ENCODE assay signal across 38 cellular contexts in the genomic region with DNA sequence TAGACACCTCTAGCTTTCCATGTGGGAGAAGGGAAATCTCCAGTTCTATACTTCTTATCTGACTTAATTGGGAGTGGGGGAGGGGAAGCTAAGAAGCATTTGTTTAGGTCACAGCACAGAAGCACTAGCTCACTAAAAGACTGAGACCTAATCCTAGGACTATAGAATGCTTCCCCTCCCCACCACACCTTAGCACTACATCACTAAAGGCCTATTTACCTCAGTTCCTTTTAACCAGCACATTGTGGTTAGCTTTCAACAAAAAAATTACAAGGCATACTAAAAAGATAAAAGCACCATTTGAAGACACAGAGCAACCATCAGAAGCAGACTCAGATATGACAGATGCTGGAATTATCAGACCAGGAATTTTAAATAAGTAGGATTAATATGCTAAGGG. TPM values are rescaled to one million over a fixed set of nuclear protein-coding genes. Genes with fewer than 3 reads are reported as not detected.
"Had no signal": no experiment of that assay in that cellular context is flagged by ENCODE, and none has a peak within 500 bp of the region (broad histone marks: within the 10 kb centered on the region; RNA-seq: fewer than 3 reads in every experiment).

No MANE protein-coding gene starts in this region.

- H2AFZ ChIP-seq: PC-9 had no signal

- H3K9me3 ChIP-seq: MG63 had no signal

- H3K4me1 Mint-ChIP-seq: activated B cell treated with CpG ODN at 0.5 μM for 24 hours; activated naive CD8-positive, alpha-beta T cell treated with anti-CD3 and anti-CD28 coated beads for 36 hours had no signal

- DNase-seq: activated B cell treated with CpG ODN at 0.5 μM for 24 hours; activated CD4-positive, alpha-beta memory T cell treated with anti-CD3 and anti-CD28 coated beads for 36 hours; activated CD4-positive, alpha-beta T cell treated with anti-CD3 and anti-CD28 coated beads for 4 hours; activated CD4-positive, alpha-beta T cell treated with anti-CD3 and anti-CD28 coated beads, Interleukin-2, amount 50 U/mL, for 1 hour; activated CD4-positive, CD25-positive, alpha-beta regulatory T cell treated with anti-CD3 and anti-CD28 coated beads, Interleukin-2, amount 50 U/mL, for 72 hours; activated CD8-positive, alpha-beta memory T cell treated with anti-CD3 and anti-CD28 coated beads, Interleukin-2, amount 50 U/mL, for 4 hours; activated effector memory CD4-positive, alpha-beta T cell treated with Interleukin-2 at 50 U/mL for 16 hours; activated naive CD4-positive, alpha-beta T cell treated with anti-CD3 and anti-CD28 coated beads, Interleukin-2, amount 10 ng/mL, durations not matched to agents 7 days and 5 days; activated naive CD8-positive, alpha-beta T cell treated with anti-CD3 and anti-CD28 coated beads for 36 hours; activated T-cell treated with anti-CD3 and anti-CD28 coated beads for 4 hours; activated T-cell treated with anti-CD3 and anti-CD28 coated beads, Interleukin-2, amount 50 U/mL, for 4 hours; amniotic stem cell; aorta; brain microvascular endothelial cell; central memory CD4-positive, alpha-beta T cell; Kasumi-1; MG63; NCI-H1048; NCI-H1105 treated with DMSO at 0.1 percent for 48 hours; NCI-H1436; NCI-H1694; NCI-H1930; NCI-H2227 treated with DMSO at 0.1 percent for 48 hours; NCI-H446; NCI-H510A treated with DMSO at 0.1 percent for 48 hours; NCI-H69; NK-92 treated with Interleukin-12 subunit alpha and Interleukin-12 subunit beta, amount 100 ng/mL, for 24 hours; PC-9; SIG-M5; T-cell; T-helper 17 cell; T-helper 9 cell had no signal

- FAIRE-seq: colon, RCC 7860 had no signal

- H3K4me3 Mint-ChIP-seq: activated B cell treated with CpG ODN at 0.5 μM for 24 hours; activated CD4-positive, alpha-beta memory T cell treated with anti-CD3 and anti-CD28 coated beads for 36 hours; activated naive CD4-positive, alpha-beta T cell treated with anti-CD3 and anti-CD28 coated beads, Interleukin-2, amount 10 ng/mL, durations not matched to agents 7 days and 5 days; activated naive CD8-positive, alpha-beta T cell treated with anti-CD3 and anti-CD28 coated beads for 36 hours; activated T-cell treated with anti-CD3 and anti-CD28 coated beads, Interleukin-2, amount 50 U/mL, for 4 hours; T-cell; T-helper 17 cell had no signal

- H3K27ac ChIP-seq: brain microvascular endothelial cell, PC-9, RWPE1, VCaP had no signal

- H3K4me2 ChIP-seq: PC-9 had no signal

- H3K27ac Mint-ChIP-seq: activated B cell treated with CpG ODN at 0.5 μM for 24 hours; activated CD4-positive, alpha-beta memory T cell treated with anti-CD3 and anti-CD28 coated beads for 36 hours; activated naive CD4-positive, alpha-beta T cell treated with anti-CD3 and anti-CD28 coated beads, Interleukin-2, amount 10 ng/mL, durations not matched to agents 7 days and 5 days; activated naive CD8-positive, alpha-beta T cell treated with anti-CD3 and anti-CD28 coated beads for 36 hours; T-cell; T-helper 17 cell had no signal

- H3K27me3 Mint-ChIP-seq: activated B cell treated with CpG ODN at 0.5 μM for 24 hours; activated CD4-positive, alpha-beta memory T cell treated with anti-CD3 and anti-CD28 coated beads for 36 hours; activated naive CD4-positive, alpha-beta T cell treated with anti-CD3 and anti-CD28 coated beads, Interleukin-2, amount 10 ng/mL, durations not matched to agents 7 days and 5 days; activated naive CD8-positive, alpha-beta T cell treated with anti-CD3 and anti-CD28 coated beads for 36 hours; T-cell; T-helper 17 cell had no signal

- H3K27me3 ChIP-seq: brain microvascular endothelial cell, MG63 had no signal

- ATAC-seq: activated T-cell treated with anti-CD3 and anti-CD28 coated beads, Interleukin-2, amount 50 U/mL, for 4 hours; Right ventricle myocardium inferior; SK-N-SH treated with all-trans-retinoic acid at 6 μM for 48 hours; T-helper 17 cell had no signal

- H3K4me3 ChIP-seq: MG63, PC-9 had no signal

- H3K36me3 ChIP-seq: brain microvascular endothelial cell had no signal

RNA-seq across cellular contexts. Expression of a gene that starts 53.8 kb away (rescaled TPM):
- total RNA-seq: activated B cell treated with CpG ODN at 0.5 μM for 24 hours; activated CD4-positive, alpha-beta memory T cell treated with anti-CD3 and anti-CD28 coated beads for 36 hours; activated naive CD8-positive, alpha-beta T cell treated with anti-CD3 and anti-CD28 coated beads for 36 hours; PC-9 had no signal
